Comparison of ENCODE assay signal across 28 cellular contexts in genomic region chr14:45807187-45807586, GRCh38.
"Had no signal": no experiment of that assay in that cellular context is flagged by ENCODE, and none has a peak within 500 bp of the region (broad histone marks: within the 10 kb centered on the region; RNA-seq: fewer than 3 reads in every experiment).

No MANE protein-coding gene starts in this region.

- H3K4me1 Mint-ChIP-seq: activated naive CD8-positive, alpha-beta T cell treated with anti-CD3 and anti-CD28 coated beads for 36 hours; central memory CD8-positive, alpha-beta T cell; memory B cell; naive B cell; T-helper 17 cell had no signal

- H3K27me3 Mint-ChIP-seq: activated naive CD8-positive, alpha-beta T cell treated with anti-CD3 and anti-CD28 coated beads for 36 hours; central memory CD8-positive, alpha-beta T cell; effector memory CD8-positive, alpha-beta T cell; memory B cell; naive B cell; T-helper 17 cell had no signal

- H3K27ac Mint-ChIP-seq: activated naive CD8-positive, alpha-beta T cell treated with anti-CD3 and anti-CD28 coated beads for 36 hours; effector memory CD8-positive, alpha-beta T cell; memory B cell; naive B cell; T-helper 17 cell had no signal

- H3K9me3 ChIP-seq: esophagus squamous epithelium, gastroesophageal sphincter, mucosa of descending colon, prostate gland, thyroid gland, upper lobe of right lung had no signal

- H3K4me1 ChIP-seq: prostate gland had no signal

- H3K27ac ChIP-seq: esophagus squamous epithelium, gastroesophageal sphincter, prostate gland, thyroid gland, upper lobe of right lung had no signal

- H3K4me3 ChIP-seq: esophagus squamous epithelium, gastroesophageal sphincter, mucosa of descending colon, prostate gland, thyroid gland, upper lobe of right lung had no signal

- FAIRE-seq: astrocyte, colon, endothelial cell of umbilical vein, islet of Langerhans had no signal

- H3K36me3 Mint-ChIP-seq: activated naive CD8-positive, alpha-beta T cell treated with anti-CD3 and anti-CD28 coated beads for 36 hours; memory B cell; naive B cell had no signal

- H3K36me3 ChIP-seq: esophagus squamous epithelium, gastroesophageal sphincter, prostate gland, thyroid gland, upper lobe of right lung had no signal

- H3K4me3 Mint-ChIP-seq: activated naive CD8-positive, alpha-beta T cell treated with anti-CD3 and anti-CD28 coated beads for 36 hours; activated T-cell treated with anti-CD3 and anti-CD28 coated beads, Interleukin-2, amount 50 U/mL, for 4 hours; central memory CD8-positive, alpha-beta T cell; effector memory CD8-positive, alpha-beta T cell; memory B cell; naive B cell; T-helper 17 cell had no signal

- ATAC-seq: activated T-cell treated with anti-CD3 and anti-CD28 coated beads, Interleukin-2, amount 50 U/mL, for 4 hours; effector memory CD8-positive, alpha-beta T cell; gastroesophageal sphincter; left cardiac atrium; mucosa of descending colon; stimulated activated naive CD8-positive, alpha-beta T cell treated with anti-CD3 and anti-CD28 coated beads, Interleukin-15, Interleukin-2, amounts not matched to agents 100 U/mL and 50 U/mL, for 24 hours; T-helper 17 cell; upper lobe of right lung had no signal

- H3K9me3 Mint-ChIP-seq: memory B cell, naive B cell had no signal

- DNase-seq: activated CD4-positive, alpha-beta T cell treated with anti-CD3 and anti-CD28 coated beads for 4 hours; activated CD4-positive, alpha-beta T cell treated with anti-CD3 and anti-CD28 coated beads, Interleukin-2, amount 50 U/mL, for 48 hours; activated CD4-positive, CD25-positive, alpha-beta regulatory T cell; activated CD8-positive, alpha-beta memory T cell treated with anti-CD3 and anti-CD28 coated beads, Interleukin-2, amount 50 U/mL, for 48 hours; activated naive CD4-positive, alpha-beta T cell treated with Interleukin-2 at 50 U/mL for 16 hours; activated naive CD8-positive, alpha-beta T cell treated with anti-CD3 and anti-CD28 coated beads for 36 hours; activated T-cell treated with anti-CD3 and anti-CD28 coated beads, Interleukin-2, amount 50 U/mL, for 4 hours; effector memory CD8-positive, alpha-beta T cell; esophagus squamous epithelium; head of caudate nucleus; left cardiac atrium; mucosa of descending colon; naive B cell; stimulated activated CD4-positive, alpha-beta T cell treated with anti-CD3 and anti-CD28 coated beads, Interleukin-12 subunit alpha, Interleukin-12 subunit beta, amount 100 ng/mL, for 4 hours; stimulated activated CD4-positive, alpha-beta T cell treated with anti-CD3 and anti-CD28 coated beads, Interleukin-4, amount 100 ng/mL, for 4 hours; stimulated activated naive CD8-positive, alpha-beta T cell treated with anti-CD3 and anti-CD28 coated beads, Interleukin-15, Interleukin-2, amounts not matched to agents 100 U/mL and 50 U/mL, for 24 hours; substantia nigra; T-helper 17 cell; thyroid gland; upper lobe of right lung had no signal

- H3K27me3 ChIP-seq: esophagus squamous epithelium, gastroesophageal sphincter, thyroid gland, upper lobe of right lung had no signal
